Comparison of ENCODE assay signal across 26 cellular contexts in genomic region chr11:44339530-44339883, GRCh38. TPM values are rescaled to one million over a fixed set of nuclear protein-coding genes. Genes with fewer than 3 reads are reported as not detected.
"Had no signal": no experiment of that assay in that cellular context is flagged by ENCODE, and none has a peak within 500 bp of the region (broad histone marks: within the 10 kb centered on the region; RNA-seq: fewer than 3 reads in every experiment).

No MANE protein-coding gene starts in this region.

- H3K27me3 ChIP-seq: SJCRH30 had no signal

- H3K36me3 ChIP-seq: Peyer's patch, SJCRH30 had no signal

- H3K4me1 Mint-ChIP-seq: IgD-negative memory B cell had no signal

- H3K4me1 ChIP-seq: Peyer's patch had no signal

- H3K9me3 Mint-ChIP-seq: IgD-negative memory B cell had no signal

- H3K27ac ChIP-seq: HL-60, PC-9, Peyer's patch, SJCRH30 had no signal

- H3K4me2 ChIP-seq: PC-9 had no signal

- H3K9me3 ChIP-seq: Peyer's patch, SJCRH30 had no signal

- H2AFZ ChIP-seq: PC-9 had no signal

- H3K27ac Mint-ChIP-seq: IgD-negative memory B cell had no signal

- DNase-seq: KBM-7; MV-4-11; NCI-H1048; NCI-H1436 treated with DMSO at 0.1 percent for 48 hours; NCI-H1694; NCI-H187 treated with DMSO at 0.1 percent for 48 hours; NCI-H2029 treated with DMSO at 0.1 percent for 48 hours; NCI-H2171 treated with DMSO at 0.1 percent for 48 hours; NCI-H345; NCI-H446 treated with DMSO at 0.1 percent for 48 hours; NCI-H510A treated with DMSO at 0.1 percent for 48 hours; NCI-H526; NCI-H82; NK-92 treated with Interleukin-12 subunit alpha and Interleukin-12 subunit beta, amount 100 ng/mL, for 24 hours; OCI-M1; PC-9; Peyer's patch; SHP77 treated with DMSO at 0.1 percent for 48 hours; SJCRH30 had no signal

- ATAC-seq: SK-N-SH treated with all-trans-retinoic acid at 6 μM for 48 hours had no signal

- FAIRE-seq: HTR-8/SVneo had no signal

- H3K4me3 ChIP-seq: PC-9, Peyer's patch, SJCRH30 had no signal

- H3K36me3 Mint-ChIP-seq: IgD-negative memory B cell had no signal

- H3K4me3 Mint-ChIP-seq: IgD-negative memory B cell had no signal

RNA-seq across cellular contexts. Expression of gene ALX4, which starts 29.6 kb away (rescaled TPM):
- total RNA-seq: LHCN-M2, MCF 10A, PC-9, Peyer's patch, RPMI7951 had no signal
- polyA plus RNA-seq: IgD-negative memory B cell had no signal
